15 cellular contexts compared by ENCODE assay signal in genomic region chr17:55161935-55162555, GRCh38.
DNase-seq lines count a peak whose midpoint lies in the region; ATAC-seq, FAIRE-seq and TF ChIP-seq lines count a peak whose summit lies in the region.
"Had no signal": no experiment of that assay in that cellular context is flagged by ENCODE, and none has a peak within 500 bp of the region (broad histone marks: within the 10 kb centered on the region; RNA-seq: fewer than 3 reads in every experiment).

No MANE protein-coding gene starts in this region.

- ATAC-seq in HG03469 (IDR thresholded peaks at IDR 0.05; ENCODE audit: unreplicated experiment), result no peak
- no peak for ATAC-seq in GM21576 (IDR thresholded peaks at IDR 0.05; ENCODE audit: unreplicated experiment)
- ATAC-seq: GM23338, pancreas had no signal

- H3K4me3 ChIP-seq in BJ (ENCODE audit: low read depth, low read length), result no peak overlapping the region
- H3K4me3 ChIP-seq in astrocyte of the spinal cord (ENCODE audit: low read depth, low read length), result no peak overlapping the region
- H3K4me3 ChIP-seq: GM23338, pancreas, thyroid gland had no signal

- DNase-seq in BJ (ENCODE audit: low read depth) (peak; percentile 78), HS-5 (ENCODE audit: low read depth) (peak; percentile 80), astrocyte of the spinal cord (ENCODE audit: low read depth, low spot score) (peak; percentile 89), kidney glomerular epithelial cell (lab: John Stamatoyannopoulos, UW) (peak; percentile 96), GM12891 (ENCODE audit: insufficient read length, low spot score) (no peak), erythroblast (lab: John Stamatoyannopoulos, UW) (no peak)
- DNase-seq: DMS 273 treated with DMSO at 0.1 percent for 48 hours, immature natural killer cell, NCI-H1436 treated with DMSO at 0.1 percent for 48 hours, pancreas, thyroid gland had no signal

- H3K27me3 ChIP-seq in BJ (ENCODE audit: control insufficient read depth, insufficient read depth, low read length), result no peaks in the 10 kb centered on the region
- H3K27me3 ChIP-seq: pancreas, thyroid gland had no signal

- CTCF ChIA-PET in BJ (lab: Yijun Ruan, JAX), result no interaction called here

- FAIRE-seq in GM12891 (lab: Jason Lieb, UNC), result no peak
- FAIRE-seq: pancreas, TTC549 had no signal

- TF ChIP-seq CTCF in BJ (IDR thresholded peaks at IDR 0.05; ENCODE audit: insufficient read depth, low read depth, low read length) (no peak), astrocyte of the spinal cord (IDR thresholded peaks at IDR 0.05; ENCODE audit: low read depth, low read length) (no peak)

- no peak for TF ChIP-seq POLR2A in GM12891 (IDR thresholded peaks at IDR 0.05; ENCODE audit: low read depth, low read length)
- TF ChIP-seq POLR2A in erythroblast (IDR thresholded peaks at IDR 0.05; ENCODE audit: low read length), result no peak

- H3K36me3 ChIP-seq in BJ (ENCODE audit: control insufficient read depth, insufficient read depth, low read length), result no peaks in the 10 kb centered on the region
- H3K36me3 ChIP-seq: pancreas, thyroid gland had no signal

- in situ Hi-C loops in astrocyte of the spinal cord (cut with HindIII; ENCODE audit: low sequenced_read_pairs), result no loop called here

- POLR2A ChIA-PET in BJ (lab: Charles Lee), result interaction anchor here (0.6 to 0.7 kb wide), 2 partner anchors 35 to 92 kb away, joined by 3 to 5 read pairs; no protein-coding TSS in a partner anchor

TF ChIP-seq in GM12891, 5 proteins besides CTCF, POLR2A, EP300 and RAD21:
- TF ChIP-seq TAF1 (IDR thresholded peaks at IDR 0.05; ENCODE audit: low read depth, low read length) (no peak), PAX5 (IDR thresholded peaks at IDR 0.05; ENCODE audit: insufficient read depth, low read length, severe bottlenecking) (no peak), POU2F2 (IDR thresholded peaks at IDR 0.05; ENCODE audit: low read depth, low read length) (no peak), SPI1 (IDR thresholded peaks at IDR 0.05; ENCODE audit: low read depth, low read length) (no peak), POLR2AphosphoS5 (IDR thresholded peaks at IDR 0.05; ENCODE audit: low read depth, low read length) (no peak)

Comparison
In these comparisons a context has a peak if more than half of its experiments do, and no peak if none do; other contexts are left out.
1. DNase-seq: peak in BJ (single experiment), HS-5 (single experiment), astrocyte of the spinal cord (single experiment) and kidney glomerular epithelial cell (single experiment); none in GM12891 (single experiment) and erythroblast (0 of 2).